In the genomic region with DNA sequence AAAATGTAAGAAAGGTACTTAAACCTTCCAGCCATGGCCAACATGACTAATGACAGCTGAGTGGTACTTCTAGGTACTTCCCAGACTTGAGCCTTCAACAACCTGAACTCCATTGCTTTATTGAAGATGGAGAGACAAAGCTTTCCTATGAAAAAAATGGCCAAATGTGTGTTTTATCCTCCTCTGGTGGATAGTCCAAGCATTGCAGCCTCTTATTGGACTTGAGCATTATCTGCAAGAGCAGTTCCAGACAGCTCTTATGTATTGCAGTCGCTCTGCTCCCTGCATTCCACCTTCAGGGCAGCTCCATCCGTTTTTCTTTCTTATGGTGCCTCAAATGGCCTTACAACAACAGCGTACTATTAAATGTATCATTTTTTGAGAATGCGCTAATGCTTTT, we compare ENCODE assay signal across 9 cellular contexts.
DNase-seq lines count a peak whose midpoint lies in the region; ATAC-seq, FAIRE-seq and TF ChIP-seq lines count a peak whose summit lies in the region.
"Had no signal": no experiment of that assay in that cellular context is flagged by ENCODE, and none has a peak within 500 bp of the region (broad histone marks: within the 10 kb centered on the region; RNA-seq: fewer than 3 reads in every experiment).

No MANE protein-coding gene starts in this region.

- DNase-seq in DND-41 (peak; percentile 5), NAMALWA (ENCODE audit: low spot score) (peak; percentile 53), SW480 (ENCODE audit: low spot score) (peak; percentile 65), left colon (no peak), NK-92 (lab: John Stamatoyannopoulos, UW; ENCODE audit: unreplicated experiment) (no peak), sigmoid colon (no peak), HTR-8/SVneo (ENCODE audit: insufficient read length, low spot score) (no peak)

- ATAC-seq in DND-41 (ENCODE audit: insufficient read depth, low read depth) (no peak), GM21528 (IDR thresholded peaks at IDR 0.05; ENCODE audit: low FRiP score, unreplicated experiment) (peak; percentile 70), left colon (peak; percentile 67)

- H3K4me3 ChIP-seq in DND-41 (ENCODE audit: low read depth in 1 of 2, low read length in 2 of 2) (no peak overlapping the region), sigmoid colon (no peak overlapping the region)
- H3K4me3 ChIP-seq: lung had no signal

- TF ChIP-seq CTCF in DND-41 (IDR thresholded peaks at IDR 0.05; ENCODE audit: borderline replicate concordance, extremely low read depth, low read length, poor library complexity, severe bottlenecking) (peak; percentile 59), sigmoid colon (IDR thresholded peaks at IDR 0.05) (peak in 1 of 4 experiments; percentile 23)

- H3K4me1 ChIP-seq in DND-41 (ENCODE audit: insufficient read depth, low read length) (no peaks in the 10 kb centered on the region), sigmoid colon (no peaks in the 10 kb centered on the region)

- TF ChIP-seq POLR2A in sigmoid colon (IDR thresholded peaks at IDR 0.05) = no peak

- H3K27ac ChIP-seq in DND-41 (ENCODE audit: low read length) (no peak overlapping the region), sigmoid colon (no peak overlapping the region)

- TF ChIP-seq EP300 in sigmoid colon (IDR thresholded peaks at IDR 0.05) = no peak

- no peaks in the 10 kb centered on the region for H3K9me3 ChIP-seq in DND-41 (ENCODE audit: insufficient read depth, low read length, severe bottlenecking)
- no peaks in the 10 kb centered on the region for H3K9me3 ChIP-seq in sigmoid colon

- no peak overlapping the region for H3K4me2 ChIP-seq in DND-41 (ENCODE audit: insufficient read depth, low read length)

- WGBS in sigmoid colon, 2 donors = 66 to 67% methylated on average over 4 of the region's 4 CpGs

- no peak overlapping the region for H3K9ac ChIP-seq in DND-41 (ENCODE audit: low read depth, low read length)

- no peaks in the 10 kb centered on the region for H4K20me1 ChIP-seq in DND-41 (ENCODE audit: insufficient read depth, low read length)

- H3K27me3 ChIP-seq in DND-41 (ENCODE audit: insufficient read depth, low read length, poor library complexity) (no peaks in the 10 kb centered on the region), sigmoid colon (no peaks in the 10 kb centered on the region)

- no peak overlapping the region for H2AFZ ChIP-seq in DND-41 (ENCODE audit: low read depth, low read length)

- no peak for FAIRE-seq in HTR-8/SVneo (lab: Jason Lieb, UNC)

- intact Hi-C loops in left colon (cut with DNase I, micrococcal nuclease) (no loop called here), sigmoid colon (cut with DNase I) (no loop called here)

- H3K36me3 ChIP-seq in DND-41 (ENCODE audit: insufficient read depth, low read length) = no peaks in the 10 kb centered on the region
- no peaks in the 10 kb centered on the region for H3K36me3 ChIP-seq in sigmoid colon

- H3K79me2 ChIP-seq in DND-41 (ENCODE audit: insufficient read depth, low read length) = no peaks in the 10 kb centered on the region

Comparison
In these comparisons a context has a peak if more than half of its experiments do, and no peak if none do; other contexts are left out.
1. DNase-seq: peak in DND-41 (single experiment), NAMALWA (single experiment) and SW480 (single experiment); none in left colon (0 of 2), NK-92 (single experiment), sigmoid colon (single experiment) and HTR-8/SVneo (single experiment).